10 cellular contexts compared by ENCODE assay signal in genomic region chr11:65380460-65381126, GRCh38. TPM values are rescaled to one million over a fixed set of nuclear protein-coding genes. Genes with fewer than 3 reads are reported as not detected.
DNase-seq lines count a peak whose midpoint lies in the region; ATAC-seq and TF ChIP-seq lines count a peak whose summit lies in the region.
"Had no signal": no experiment of that assay in that cellular context is flagged by ENCODE, and none has a peak within 500 bp of the region (broad histone marks: within the 10 kb centered on the region; RNA-seq: fewer than 3 reads in every experiment).

No MANE protein-coding gene starts in this region.

- no peaks in the 10 kb centered on the region for H3K79me2 ChIP-seq in H9 (ENCODE audit: insufficient read depth, low read length)

- CTCF ChIA-PET in CD8-positive, alpha-beta T cell (lab: Charles Lee), result interaction anchor here (0.8 to 3.5 kb wide), 9 partner anchors 36 to 213 kb away, joined by 3 to 11 read pairs (median 5); no protein-coding TSS in a partner anchor

- no peaks in the 10 kb centered on the region for H3K79me1 ChIP-seq in H9 (ENCODE audit: insufficient read depth, low read depth, low read length, poor library complexity, severe bottlenecking)

- no CpG with 5 or more reads among the region's 17 CpGs for WGBS in H9 (ENCODE audit: extremely low coverage, insufficient read length, low lambda C conversion rate)

- H3K4me1 Mint-ChIP-seq in CD8-positive, alpha-beta T cell (ENCODE audit: low read depth), result peaks cover 34% of the 10 kb centered on the region
- H3K4me1 Mint-ChIP-seq in H9 (peaks cover 17 to 18% of the 10 kb centered on the region in 2 experiments), endothelial cell (ENCODE audit: unreplicated experiment) (peaks cover 26% of the 10 kb centered on the region)
- peaks cover 52% of the 10 kb centered on the region for H3K4me1 Mint-ChIP-seq in activated naive CD8-positive, alpha-beta T cell treated with anti-CD3 and anti-CD28 coated beads, Interleukin-2, amount 50 U/mL, for 24 hours
- peaks cover 31 to 60% (median 46%) of the 10 kb centered on the region in 4 donors for H3K4me1 Mint-ChIP-seq in naive thymus-derived CD8-positive, alpha-beta T cell

- no peak overlapping the region for H2AK5ac ChIP-seq in H9 (ENCODE audit: insufficient read length, low read length)

- no peak overlapping the region for H2BK120ac ChIP-seq in H9 (ENCODE audit: low read depth, low read length, poor library complexity, severe bottlenecking)

- no peaks in the 10 kb centered on the region for H3K27me3 Mint-ChIP-seq in CD8-positive, alpha-beta T cell (ENCODE audit: low read depth)
- peaks cover 4% of the 10 kb centered on the region for H3K27me3 Mint-ChIP-seq in H9 (ENCODE audit: low read depth)
- no peaks in the 10 kb centered on the region for H3K27me3 Mint-ChIP-seq in activated naive CD8-positive, alpha-beta T cell treated with anti-CD3 and anti-CD28 coated beads, Interleukin-2, amount 50 U/mL, for 24 hours
- H3K27me3 Mint-ChIP-seq in naive thymus-derived CD8-positive, alpha-beta T cell, result no peaks in the 10 kb centered on the region
- peaks cover 8% of the 10 kb centered on the region for H3K27me3 Mint-ChIP-seq in endothelial cell (ENCODE audit: unreplicated experiment)

- H2BK5ac ChIP-seq in H9 (ENCODE audit: insufficient read length, low read length), result no peak overlapping the region

- no peak for TF ChIP-seq CTCF in CD8-positive, alpha-beta T cell (IDR thresholded peaks at IDR 0.05)
- TF ChIP-seq CTCF in H9 (conservative IDR thresholded peaks at IDR 0.05) (peak; percentile 37; the same call in 2 of the 3 replicates), endothelial cell (IDR thresholded peaks at IDR 0.05; ENCODE audit: unreplicated experiment) (no peak)

- no peak overlapping the region for H3T11ph ChIP-seq in H9 (ENCODE audit: low read length)

- no peak overlapping the region for H3K14ac ChIP-seq in H9 (ENCODE audit: insufficient read depth, low read length)

- no peak overlapping the region for H3K18ac ChIP-seq in H9 (ENCODE audit: insufficient read length, low read depth, low read length)

- H3K27ac Mint-ChIP-seq in CD8-positive, alpha-beta T cell, result peak overlapping the region; percentile 99
- H3K27ac Mint-ChIP-seq in H9 (no peak overlapping the region), endothelial cell (ENCODE audit: unreplicated experiment) (no peak overlapping the region)
- peak overlapping the region; percentile 98 for H3K27ac Mint-ChIP-seq in activated naive CD8-positive, alpha-beta T cell treated with anti-CD3 and anti-CD28 coated beads, Interleukin-2, amount 50 U/mL, for 24 hours
- H3K27ac Mint-ChIP-seq in naive thymus-derived CD8-positive, alpha-beta T cell, result peak overlapping the region; percentile 80 to 100 (median 99)

- no peaks in the 10 kb centered on the region for H4K20me1 ChIP-seq in H9 (ENCODE audit: control insufficient read depth, insufficient read depth, insufficient read length)

- no peak overlapping the region for H4K8ac ChIP-seq in H9 (replicated peaks; ENCODE audit: insufficient read length, low read depth, low read length)

- intact Hi-C loops in CD8-positive, alpha-beta T cell (cut with DNase I, micrococcal nuclease), result loop anchor here (5.0 kb wide), 1 partner anchor 192 kb away; the partner anchor contains the start of genes FAM89B (in 2 of the 2) and ZNRD2 (in 2 of the 2)

- no peak overlapping the region for H2BK12ac ChIP-seq in H9 (ENCODE audit: insufficient read length, low read depth, low read length)

- H3K4ac ChIP-seq in H9 (ENCODE audit: low read depth, low read length), result no peak overlapping the region

- no peak overlapping the region for H4K5ac ChIP-seq in H9 (ENCODE audit: insufficient read length, low read depth, low read length)

- no peaks in the 10 kb centered on the region for H3K36me3 ChIP-seq in CD8-positive, alpha-beta T cell (ENCODE audit: insufficient read depth, low read length)
- H3K36me3 ChIP-seq in SJCRH30, result no peaks in the 10 kb centered on the region
- H3K36me3 ChIP-seq: HAP-1 had no signal

- H3K9me3 Mint-ChIP-seq in CD8-positive, alpha-beta T cell, result no peaks in the 10 kb centered on the region
- H3K9me3 Mint-ChIP-seq in H9 (no peaks in the 10 kb centered on the region), endothelial cell (ENCODE audit: unreplicated experiment) (no peaks in the 10 kb centered on the region)
- H3K9me3 Mint-ChIP-seq in activated naive CD8-positive, alpha-beta T cell treated with anti-CD3 and anti-CD28 coated beads, Interleukin-2, amount 50 U/mL, for 24 hours, result no peaks in the 10 kb centered on the region
- no peaks in the 10 kb centered on the region for H3K9me3 Mint-ChIP-seq in naive thymus-derived CD8-positive, alpha-beta T cell

- no peak overlapping the region for H3K4me3 ChIP-seq in CD8-positive, alpha-beta T cell (ENCODE audit: low read depth, low read length)
- H3K4me3 ChIP-seq in SJCRH30, result no peak overlapping the region
- H3K4me3 ChIP-seq: HAP-1 had no signal

- H3K27me3 ChIP-seq in CD8-positive, alpha-beta T cell (ENCODE audit: insufficient read depth, low read length), result no peaks in the 10 kb centered on the region
- H3K27me3 ChIP-seq in H9 (ENCODE audit: insufficient read depth, low read length), result no peaks in the 10 kb centered on the region
- H3K27me3 ChIP-seq in SJCRH30, result no peaks in the 10 kb centered on the region

- H3K9ac ChIP-seq in H9 (ENCODE audit: extremely low read depth, insufficient read length, low read length), result no peak overlapping the region

- H3K23ac ChIP-seq in H9 (ENCODE audit: insufficient read length, low read depth, low read length), result no peak overlapping the region

- H3K27ac ChIP-seq in CD8-positive, alpha-beta T cell (ENCODE audit: low read depth, low read length), result no peak overlapping the region
- no peak overlapping the region for H3K27ac ChIP-seq in H9 (ENCODE audit: insufficient read length, low read depth, low read length)
- H3K27ac ChIP-seq in SJCRH30, result no peak overlapping the region

- POLR2A ChIA-PET in CD8-positive, alpha-beta T cell (lab: Charles Lee), result interaction anchor here (0.7 to 15.1 kb wide), 5 partner anchors 27 to 123 kb away, joined by 3 to 235 read pairs (median 4); partner anchors contain the start of genes MALAT1 and NEAT1
- POLR2A ChIA-PET in naive thymus-derived CD8-positive, alpha-beta T cell (lab: Charles Lee), result interaction anchor here (0.6 to 17.5 kb wide), 5 partner anchors 9 to 123 kb away, joined by 3 to 396 read pairs (median 3); partner anchors contain the start of genes MALAT1 and NEAT1

- no peak overlapping the region for H2AFZ ChIP-seq in H9 (ENCODE audit: low read length)

- H3K56ac ChIP-seq in H9 (ENCODE audit: insufficient read length, low read depth, low read length), result no peak overlapping the region

- no peak overlapping the region for H2BK20ac ChIP-seq in H9 (ENCODE audit: low read depth, low read length, poor library complexity, severe bottlenecking)

- no peaks in the 10 kb centered on the region for H3K23me2 ChIP-seq in H9 (ENCODE audit: insufficient read length, low read depth, low read length, poor library complexity, severe bottlenecking)

- H4K91ac ChIP-seq in H9 (ENCODE audit: insufficient read length, low read depth, low read length), result no peak overlapping the region

- peaks cover 44% of the 10 kb centered on the region for H3K4me1 ChIP-seq in CD8-positive, alpha-beta T cell (ENCODE audit: insufficient read depth, low read length)
- H3K4me1 ChIP-seq in H9 (ENCODE audit: insufficient read depth, low read length) (0 out of 2 replicates have a peak, but pooled peaks cover 2% of the 10 kb centered on the region), SJCRH30 (peaks cover 3% of the 10 kb centered on the region; the same call in 1 of the 2 replicates)

- peak overlapping the region; percentile 15 for H3K4me3 Mint-ChIP-seq in CD8-positive, alpha-beta T cell
- H3K4me3 Mint-ChIP-seq in H9, result no peak overlapping the region
- peak overlapping the region; percentile 87 for H3K4me3 Mint-ChIP-seq in activated naive CD8-positive, alpha-beta T cell treated with anti-CD3 and anti-CD28 coated beads, Interleukin-2, amount 50 U/mL, for 24 hours
- H3K4me3 Mint-ChIP-seq in naive thymus-derived CD8-positive, alpha-beta T cell, result peak overlapping the region in 7 of 10 donors; percentile 22 to 94 (median 42)
- H3K4me3 Mint-ChIP-seq in endothelial cell (ENCODE audit: unreplicated experiment), result no peak overlapping the region

- H3K4me2 ChIP-seq in H9 (ENCODE audit: insufficient read depth, insufficient read length, low read length), result no peak overlapping the region

- H2BK15ac ChIP-seq in H9 (ENCODE audit: low read depth, low read length), result no peak overlapping the region

- no peaks in the 10 kb centered on the region for H3K9me3 ChIP-seq in CD8-positive, alpha-beta T cell (ENCODE audit: low read length)
- H3K9me3 ChIP-seq in H9 (ENCODE audit: control insufficient read depth, low read depth, low read length) (no peaks in the 10 kb centered on the region), SJCRH30 (replicated peaks) (no peaks in the 10 kb centered on the region)
- H3K9me3 ChIP-seq: HAP-1 had no signal

- ATAC-seq in CD8-positive, alpha-beta T cell, result no peak
- no peak for ATAC-seq in activated naive CD8-positive, alpha-beta T cell treated with anti-CD3 and anti-CD28 coated beads, Interleukin-2, amount 50 U/mL, for 24 hours
- no peak for ATAC-seq in naive thymus-derived CD8-positive, alpha-beta T cell

- peaks cover 11% of the 10 kb centered on the region for H3K36me3 Mint-ChIP-seq in CD8-positive, alpha-beta T cell
- H3K36me3 Mint-ChIP-seq in H9 (ENCODE audit: insufficient read depth in 1 of 3, low read depth in 3 of 3) (no peaks in the 10 kb centered on the region), endothelial cell (ENCODE audit: low read depth, unreplicated experiment) (no peaks in the 10 kb centered on the region)
- no peaks in the 10 kb centered on the region for H3K36me3 Mint-ChIP-seq in activated naive CD8-positive, alpha-beta T cell treated with anti-CD3 and anti-CD28 coated beads, Interleukin-2, amount 50 U/mL, for 24 hours (ENCODE audit: low read depth)
- H3K36me3 Mint-ChIP-seq in naive thymus-derived CD8-positive, alpha-beta T cell, result peaks cover 0 to 13% (median 0%) of the 10 kb centered on the region in 3 donors

- DNase-seq in CD8-positive, alpha-beta T cell, result no peak
- DNase-seq in H9, result peak; percentile 62
- DNase-seq in activated naive CD8-positive, alpha-beta T cell treated with anti-CD3 and anti-CD28 coated beads, Interleukin-2, amount 50 U/mL, for 24 hours, result no peak
- no peak for DNase-seq in naive thymus-derived CD8-positive, alpha-beta T cell
- DNase-seq in SJCRH30, result no peak
- DNase-seq in endothelial cell (ENCODE audit: low spot score), result no peak
- DNase-seq in middle frontal gyrus (ENCODE audit: extremely low spot score, low spot score), result no peak
- DNase-seq in ureter (ENCODE audit: low spot score), result no peak
- DNase-seq: islet precursor cell had no signal

RNA-seq across cellular contexts. Expression of gene SLC25A45, which starts 1.9 kb away (rescaled TPM):
- 10 to 100 TPM; 27.8 to 29.6 TPM for total RNA-seq in CD8-positive, alpha-beta T cell
- total RNA-seq in H9 (2021) (1.1 and 1.6 TPM in 2 replicates), endothelial cell (ENCODE audit: unreplicated experiment) (3.3 TPM), ureter (9.4 TPM)
- total RNA-seq in naive thymus-derived CD8-positive, alpha-beta T cell, result 10 to 100 TPM; 22.2 to 23.4 TPM
- 10 to 100 TPM; 10.8 to 19.2 (median 11.0) TPM for polyA plus RNA-seq in naive thymus-derived CD8-positive, alpha-beta T cell
- total RNA-seq in SJCRH30 (2014; rRNA removed; shearing (Covaris generic)), result 1.1 and 1.3 TPM in 2 replicates

RNA-seq across cellular contexts. Expression of gene FRMD8, which starts 5.8 kb away (rescaled TPM):
- 10 to 100 TPM; 18.4 to 20.8 TPM for total RNA-seq in CD8-positive, alpha-beta T cell
- total RNA-seq in H9 (2021), result 19.0 and 22.7 TPM in 2 replicates
- total RNA-seq in naive thymus-derived CD8-positive, alpha-beta T cell, result 10 to 100 TPM; 48.6 to 55.0 TPM
- polyA plus RNA-seq in naive thymus-derived CD8-positive, alpha-beta T cell, result 10 to 100 TPM; 34.5 to 42.6 (median 35.4) TPM
- total RNA-seq in SJCRH30 (2014; rRNA removed; shearing (Covaris generic)), result 21.0 and 22.2 TPM in 2 replicates
- 76.0 TPM for total RNA-seq in endothelial cell (ENCODE audit: unreplicated experiment)
- total RNA-seq in ureter, result 31.2 TPM

RNA-seq across cellular contexts. Expression of gene TIGD3, which starts 26.0 kb away (rescaled TPM):
- under 1 TPM; 0.35 to 0.75 TPM for total RNA-seq in CD8-positive, alpha-beta T cell
- total RNA-seq in H9 (2021) (0.66 and 1.2 TPM in 2 replicates), endothelial cell (ENCODE audit: unreplicated experiment) (0.44 TPM), ureter (not detected)
- 1 to 10 TPM; 1.5 to 1.9 TPM for total RNA-seq in naive thymus-derived CD8-positive, alpha-beta T cell
- under 1 TPM; 0.15 to 0.67 (median 0.21) TPM for polyA plus RNA-seq in naive thymus-derived CD8-positive, alpha-beta T cell
- total RNA-seq in SJCRH30 (2014; rRNA removed; shearing (Covaris generic)), result 0.53 and 0.71 TPM in 2 replicates

RNA-seq across cellular contexts. Expression of gene NEAT1, which starts 42.0 kb away (rescaled TPM):
- 100 to 1,000 TPM; 198 to 201 TPM for total RNA-seq in CD8-positive, alpha-beta T cell
- total RNA-seq in H9 (2021) (11.1 and 12.7 TPM in 2 replicates), endothelial cell (ENCODE audit: unreplicated experiment) (43.4 TPM), ureter (1,155 TPM)
- total RNA-seq in naive thymus-derived CD8-positive, alpha-beta T cell, result 100 to 1,000 TPM; 375 to 414 TPM
- 1 to 10 TPM; 1.3 to 2.9 (median 1.9) TPM for polyA plus RNA-seq in naive thymus-derived CD8-positive, alpha-beta T cell
- 6.2 and 12.8 TPM in 2 replicates for total RNA-seq in SJCRH30 (2014; rRNA removed; shearing (Covaris generic))

RNA-seq across cellular contexts. Expression of gene DPF2, which starts 46.9 kb away (rescaled TPM):
- total RNA-seq in CD8-positive, alpha-beta T cell, result 10 to 100 TPM; 71.4 to 71.5 TPM
- total RNA-seq in H9 (2021) (75.3 and 81.4 TPM in 2 replicates), endothelial cell (ENCODE audit: unreplicated experiment) (77.6 TPM), ureter (61.5 TPM)
- 100 to 1,000 TPM in 1 of 2 experiments, 10 to 100 TPM in 1; 96.5 to 100 TPM for total RNA-seq in naive thymus-derived CD8-positive, alpha-beta T cell
- 10 to 100 TPM; 48.3 to 64.9 (median 51.3) TPM for polyA plus RNA-seq in naive thymus-derived CD8-positive, alpha-beta T cell
- 33.0 and 38.0 TPM in 2 replicates for total RNA-seq in SJCRH30 (2014; rRNA removed; shearing (Covaris generic))

Comparison
In these comparisons a context has a peak if more than half of its experiments do, and no peak if none do; other contexts are left out.
1. H3K27ac Mint-ChIP-seq: peak in CD8-positive, alpha-beta T cell (single experiment), activated naive CD8-positive, alpha-beta T cell treated with anti-CD3 and anti-CD28 coated beads, Interleukin-2, amount 50 U/mL, for 24 hours (single experiment) and naive thymus-derived CD8-positive, alpha-beta T cell (10 of 10); none in H9 (0 of 3) and endothelial cell (single experiment).
2. H3K4me3 Mint-ChIP-seq: peak in CD8-positive, alpha-beta T cell (single experiment), activated naive CD8-positive, alpha-beta T cell treated with anti-CD3 and anti-CD28 coated beads, Interleukin-2, amount 50 U/mL, for 24 hours (single experiment) and naive thymus-derived CD8-positive, alpha-beta T cell (7 of 10); none in H9 (0 of 2) and endothelial cell (single experiment).